ENCODE assay signal across 28 cellular contexts in the genomic region with DNA sequence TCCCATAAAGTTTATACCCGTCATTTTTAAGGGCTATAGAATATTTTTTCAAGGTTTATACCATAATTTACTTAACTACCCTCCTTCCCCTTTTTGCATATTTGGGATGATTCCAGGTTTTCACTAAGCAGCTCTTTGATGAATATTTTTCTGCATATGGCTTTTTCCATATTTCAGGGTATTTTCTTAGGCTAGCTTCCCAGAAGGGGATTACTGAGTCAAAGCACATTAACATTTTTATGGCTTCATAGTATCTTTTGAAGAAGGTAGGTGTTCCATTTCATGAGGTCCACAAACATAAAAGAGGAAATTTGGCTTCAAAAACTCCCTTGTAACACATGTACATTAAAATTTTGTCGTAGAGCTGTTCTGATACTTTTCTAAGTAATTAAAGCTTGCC. TPM values are rescaled to one million over a fixed set of nuclear protein-coding genes. Genes with fewer than 3 reads are reported as not detected.
A peak's percentile ranks its signal among the peaks of the same experiment; 100 is the strongest.
DNase-seq lines count a peak whose midpoint lies in the region; ATAC-seq and TF ChIP-seq lines count a peak whose summit lies in the region.
"Had no signal": no experiment of that assay in that cellular context is flagged by ENCODE, and none has a peak within 500 bp of the region (broad histone marks: within the 10 kb centered on the region; RNA-seq: fewer than 3 reads in every experiment).

No MANE protein-coding gene starts in this region.

- no peak overlapping the region for H3K4me2 ChIP-seq in OCI-LY1 (ENCODE audit: low read length)

- H3K27ac ChIP-seq in OCI-LY1 (ENCODE audit: low read depth, low read length, poor library complexity, severe bottlenecking) (peak overlapping the region; percentile 83), body of pancreas (peak overlapping the region in 3 of 4 donors; percentile 28 to 62 (median 61))
- H3K27ac ChIP-seq: lower lobe of right lung, SJSA1, transverse colon had no signal

- H3K79me2 ChIP-seq in OCI-LY1 (ENCODE audit: insufficient read depth, low read length): no peaks in the 10 kb centered on the region

- intact Hi-C loops in body of pancreas (cut with DNase I): no loop called here

- no peak overlapping the region for H3K4me3 Mint-ChIP-seq in activated T-helper 17 cell treated with anti-CD3 and anti-CD28 coated beads, Interleukin-2, amount 50 U/mL, for 72 hours
- no peak overlapping the region for H3K4me3 Mint-ChIP-seq in stimulated activated memory B cell treated with anti-CD40 and anti-IgM and Interleukin-4, amounts not matched to agents 10 μg/mL and 1 μg/mL and 100 μg/mL, for 72 hours
- H3K4me3 Mint-ChIP-seq: activated naive CD4-positive, alpha-beta T cell treated with anti-CD3 and anti-CD28 coated beads for 36 hours; activated T-cell treated with anti-CD3 and anti-CD28 coated beads, Interleukin-2, amount 50 U/mL, for 4 hours; B cell; CD8-positive, alpha-beta memory T cell; HFFc6; neural crest cell; T-helper 17 cell had no signal

- H4K20me1 ChIP-seq in OCI-LY1 (ENCODE audit: insufficient read depth, low read length): no peaks in the 10 kb centered on the region

- H3K9ac ChIP-seq in OCI-LY1 (ENCODE audit: low read length): no peak overlapping the region

- TF ChIP-seq CTCF in OCI-LY1 (IDR thresholded peaks at IDR 0.05; ENCODE audit: low read length): no peak
- TF ChIP-seq CTCF in body of pancreas (IDR thresholded peaks at IDR 0.05): no peak

- DNase-seq in Daoy (ENCODE audit: low read depth) (peak; percentile 35), body of pancreas (no peak), left kidney (ENCODE audit: low read depth, low spot score) (peak; percentile 30)
- DNase-seq: activated CD4-positive, alpha-beta T cell treated with anti-CD3 and anti-CD28 coated beads for 48 hours; activated naive CD4-positive, alpha-beta T cell treated with anti-CD3 and anti-CD28 coated beads for 36 hours; activated T-cell treated with anti-CD3 and anti-CD28 coated beads, Interleukin-2, amount 50 U/mL, for 4 hours; anterior cingulate cortex; CD8-positive, alpha-beta memory T cell; DMS153; effector CD4-positive, alpha-beta T cell; GDM1; HFFc6; lower lobe of right lung; MV-4-11; NCI-H1694 treated with DMSO at 0.1 percent for 48 hours; NCI-H2171 treated with DMSO at 0.1 percent for 48 hours; NCI-H526; stimulated activated CD8-positive, alpha-beta memory T cell treated with anti-CD3 and anti-CD28 coated beads, Interleukin-4, amount 100 ng/mL, for 48 hours; T-helper 17 cell; transverse colon had no signal

- H2AFZ ChIP-seq in OCI-LY1 (ENCODE audit: low read length): no peak overlapping the region

- H3K27me3 Mint-ChIP-seq in activated T-helper 17 cell treated with anti-CD3 and anti-CD28 coated beads, Interleukin-2, amount 50 U/mL, for 72 hours: peaks cover 13% of the 10 kb centered on the region
- H3K27me3 Mint-ChIP-seq in stimulated activated memory B cell treated with anti-CD40 and anti-IgM and Interleukin-4, amounts not matched to agents 10 μg/mL and 1 μg/mL and 100 μg/mL, for 72 hours: peaks cover 12% of the 10 kb centered on the region

- H3K9me3 ChIP-seq in OCI-LY1 (ENCODE audit: low read length): no peaks in the 10 kb centered on the region
- H3K9me3 ChIP-seq in body of pancreas: no peaks in the 10 kb centered on the region
- H3K9me3 ChIP-seq: lower lobe of right lung, SJSA1, transverse colon had no signal

- ATAC-seq in body of pancreas (no peak), GM21515 (IDR thresholded peaks at IDR 0.05; ENCODE audit: unreplicated experiment) (no peak), HG03460 (IDR thresholded peaks at IDR 0.05; ENCODE audit: unreplicated experiment) (no peak)
- no peak for ATAC-seq in activated T-helper 17 cell treated with anti-CD3 and anti-CD28 coated beads, Interleukin-2, amount 50 U/mL, for 72 hours (replicated peaks)
- ATAC-seq in stimulated activated memory B cell treated with anti-CD40 and anti-IgM and Interleukin-4, amounts not matched to agents 10 μg/mL and 1 μg/mL and 100 μg/mL, for 72 hours: no peak
- ATAC-seq: activated T-cell treated with anti-CD3 and anti-CD28 coated beads, Interleukin-2, amount 50 U/mL, for 4 hours; lower lobe of right lung; T-helper 17 cell had no signal

- H3K9me2 ChIP-seq in OCI-LY1 (ENCODE audit: low read depth, low read length): no peaks in the 10 kb centered on the region

- no peaks in the 10 kb centered on the region for H3K4me1 Mint-ChIP-seq in activated T-helper 17 cell treated with anti-CD3 and anti-CD28 coated beads, Interleukin-2, amount 50 U/mL, for 72 hours
- no peaks in the 10 kb centered on the region for H3K4me1 Mint-ChIP-seq in stimulated activated memory B cell treated with anti-CD40 and anti-IgM and Interleukin-4, amounts not matched to agents 10 μg/mL and 1 μg/mL and 100 μg/mL, for 72 hours
- H3K4me1 Mint-ChIP-seq: B cell; CD8-positive, alpha-beta memory T cell; T-helper 17 cell had no signal

- no peak for TF ChIP-seq POLR2A in body of pancreas (IDR thresholded peaks at IDR 0.05)

- H3K4me3 ChIP-seq in OCI-LY1 (ENCODE audit: low read depth, low read length, poor library complexity, severe bottlenecking): no peak overlapping the region
- H3K4me3 ChIP-seq in body of pancreas: no peak overlapping the region
- H3K4me3 ChIP-seq: lower lobe of right lung, SJSA1, transverse colon had no signal

- H3K27me3 ChIP-seq in OCI-LY1 (ENCODE audit: insufficient read depth, low read length): no peaks in the 10 kb centered on the region
- H3K27me3 ChIP-seq in body of pancreas: no peaks in the 10 kb centered on the region

- no peaks in the 10 kb centered on the region for H3F3A ChIP-seq in OCI-LY1 (ENCODE audit: insufficient read depth, low read length)

- H3K4me1 ChIP-seq in OCI-LY1 (ENCODE audit: insufficient read depth, low read length, severe bottlenecking): peaks cover 65% of the 10 kb centered on the region
- peaks cover 22% of the 10 kb centered on the region for H3K4me1 ChIP-seq in body of pancreas
- H3K4me1 ChIP-seq: lower lobe of right lung, SJSA1, transverse colon had no signal

- no peaks in the 10 kb centered on the region for H3K9me3 Mint-ChIP-seq in activated T-helper 17 cell treated with anti-CD3 and anti-CD28 coated beads, Interleukin-2, amount 50 U/mL, for 72 hours
- no peaks in the 10 kb centered on the region for H3K9me3 Mint-ChIP-seq in stimulated activated memory B cell treated with anti-CD40 and anti-IgM and Interleukin-4, amounts not matched to agents 10 μg/mL and 1 μg/mL and 100 μg/mL, for 72 hours
- H3K9me3 Mint-ChIP-seq: activated naive CD4-positive, alpha-beta T cell treated with anti-CD3 and anti-CD28 coated beads for 36 hours; activated T-cell treated with anti-CD3 and anti-CD28 coated beads, Interleukin-2, amount 50 U/mL, for 4 hours; CD8-positive, alpha-beta memory T cell; HFFc6; neural crest cell had no signal

- no peaks in the 10 kb centered on the region for H3K36me3 ChIP-seq in OCI-LY1 (ENCODE audit: insufficient read depth, low read length)
- H3K36me3 ChIP-seq in body of pancreas (replicated peaks in 1 of 2; ENCODE audit: insufficient read depth in 1 of 2, low read depth in 2 of 2): no peaks in the 10 kb centered on the region
- H3K36me3 ChIP-seq: lower lobe of right lung, SJSA1, transverse colon had no signal

- WGBS in body of pancreas, 2 donors: 39 to 58% methylated on average over 2 of the region's 2 CpGs

- no peaks in the 10 kb centered on the region for H3K36me3 Mint-ChIP-seq in activated T-helper 17 cell treated with anti-CD3 and anti-CD28 coated beads, Interleukin-2, amount 50 U/mL, for 72 hours (ENCODE audit: low read depth)
- no peaks in the 10 kb centered on the region for H3K36me3 Mint-ChIP-seq in stimulated activated memory B cell treated with anti-CD40 and anti-IgM and Interleukin-4, amounts not matched to agents 10 μg/mL and 1 μg/mL and 100 μg/mL, for 72 hours
- H3K36me3 Mint-ChIP-seq: CD8-positive, alpha-beta memory T cell had no signal

- H3K27ac Mint-ChIP-seq in activated T-helper 17 cell treated with anti-CD3 and anti-CD28 coated beads, Interleukin-2, amount 50 U/mL, for 72 hours: no peak overlapping the region
- no peak overlapping the region for H3K27ac Mint-ChIP-seq in stimulated activated memory B cell treated with anti-CD40 and anti-IgM and Interleukin-4, amounts not matched to agents 10 μg/mL and 1 μg/mL and 100 μg/mL, for 72 hours
- H3K27ac Mint-ChIP-seq: activated naive CD4-positive, alpha-beta T cell treated with anti-CD3 and anti-CD28 coated beads for 36 hours; B cell; HFFc6; T-helper 17 cell had no signal

RNA-seq across cellular contexts. Expression of a gene that starts 14.6 kb away (rescaled TPM):
- 0.74 and 0.86 TPM in 2 replicates for total RNA-seq in Daoy (2014; rRNA removed; shearing (Covaris generic))
- 10 to 100 TPM in 1 of 2 donors, 1 to 10 TPM in 1; 6.7 to 55.4 TPM for total RNA-seq in body of pancreas
- under 1 TPM; 0.11 to 0.82 TPM for total RNA-seq in activated T-helper 17 cell treated with anti-CD3 and anti-CD28 coated beads, Interleukin-2, amount 50 U/mL, for 72 hours
- total RNA-seq: B cell; CD8-positive, alpha-beta memory T cell; T-helper 17 cell had no signal

Comparison
In these comparisons a context has a peak if more than half of its experiments do, and no peak if none do; other contexts are left out.
1. DNase-seq: peak in Daoy (single experiment) and left kidney (single experiment); none in body of pancreas (0 of 4).